In the genomic region with DNA sequence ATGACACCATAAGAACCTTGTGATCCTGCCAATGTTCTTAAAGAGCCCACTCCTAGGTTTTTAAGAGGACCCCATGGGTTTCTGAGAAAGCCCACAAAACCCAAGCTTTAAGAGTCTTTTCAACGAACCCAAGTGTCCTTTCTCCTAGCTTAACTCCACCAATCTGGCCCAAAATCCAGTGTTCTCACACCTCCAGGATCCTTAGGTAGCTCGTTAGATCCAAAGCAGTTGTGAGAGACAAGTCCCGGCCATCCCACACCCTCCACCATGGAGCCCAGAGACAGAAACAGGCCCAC, we compare ENCODE assay signal across 8 cellular contexts. TPM values are rescaled to one million over a fixed set of nuclear protein-coding genes. Genes with fewer than 3 reads are reported as not detected.
DNase-seq lines count a peak whose midpoint lies in the region; ATAC-seq, FAIRE-seq and TF ChIP-seq lines count a peak whose summit lies in the region.

No MANE protein-coding gene starts in this region.

- TF ChIP-seq CTCF in C4-2B (conservative IDR thresholded peaks at IDR 0.05) (no peak), coronary artery (IDR thresholded peaks at IDR 0.05) (no peak), neural progenitor cell (IDR thresholded peaks at IDR 0.05) (no peak)

- peak overlapping the region; percentile 90 for H3K4me3 Mint-ChIP-seq in neural progenitor cell

- H3K9me3 ChIP-seq in MG63 = no peaks in the 10 kb centered on the region
- no peaks in the 10 kb centered on the region for H3K9me3 ChIP-seq in neural progenitor cell (ENCODE audit: low read depth)

- peaks cover 4% of the 10 kb centered on the region for H3K27me3 Mint-ChIP-seq in neural progenitor cell (ENCODE audit: insufficient read depth, low read depth)

- H2AFZ ChIP-seq in neural progenitor cell (replicated peaks) = no peak overlapping the region

- no peak overlapping the region for H3K4me2 ChIP-seq in neural progenitor cell

- peaks cover 18% of the 10 kb centered on the region for H4K20me1 ChIP-seq in neural progenitor cell (ENCODE audit: low read depth)

- no peak overlapping the region for H3K27ac Mint-ChIP-seq in neural progenitor cell

- no peak overlapping the region for H3K9ac ChIP-seq in neural progenitor cell

- TF ChIP-seq POLR2A in GM18505 (IDR thresholded peaks at IDR 0.05; ENCODE audit: borderline replicate concordance, extremely low read depth, insufficient read depth, insufficient read length) = no peak

- DNase-seq in MG63 (no peak), coronary artery (ENCODE audit: low spot score) (no peak), neural progenitor cell (ENCODE audit: low spot score) (no peak), HTR-8/SVneo (ENCODE audit: insufficient read length, low spot score) (no peak)

- H3K36me3 Mint-ChIP-seq in neural progenitor cell = peaks cover 22% of the 10 kb centered on the region

- H3K27ac ChIP-seq in C4-2B (peak overlapping the region; percentile 94; the same call in 1 of the 2 replicates), coronary artery (peak overlapping the region; percentile 97 to 98), neural progenitor cell (no peak overlapping the region)

- no peaks in the 10 kb centered on the region for H3K9me3 Mint-ChIP-seq in neural progenitor cell

- no peaks in the 10 kb centered on the region for H3K27me3 ChIP-seq in MG63
- H3K27me3 ChIP-seq in neural progenitor cell = no peaks in the 10 kb centered on the region

- peaks cover 49% of the 10 kb centered on the region for H3K36me3 ChIP-seq in MG63
- H3K36me3 ChIP-seq in neural progenitor cell = no peaks in the 10 kb centered on the region

- ATAC-seq in HG02970 (IDR thresholded peaks at IDR 0.05; ENCODE audit: low FRiP score, unreplicated experiment) = no peak
- ATAC-seq in GM18870 (IDR thresholded peaks at IDR 0.05; ENCODE audit: unreplicated experiment) = no peak
- ATAC-seq in GM18505 (IDR thresholded peaks at IDR 0.05; ENCODE audit: unreplicated experiment) = no peak

- H3K4me3 ChIP-seq in MG63 (peak overlapping the region; percentile 70), coronary artery (peak overlapping the region; percentile 89), neural progenitor cell (no peak overlapping the region)

- H3K4me1 ChIP-seq in neural progenitor cell = peaks cover 5% of the 10 kb centered on the region

- peaks cover 28% of the 10 kb centered on the region for H3F3A ChIP-seq in neural progenitor cell (ENCODE audit: low read depth)

- FAIRE-seq in HTR-8/SVneo (lab: Jason Lieb, UNC) = no peak

- peaks cover 17% of the 10 kb centered on the region for H3K79me2 ChIP-seq in neural progenitor cell (ENCODE audit: low read depth)

- peaks cover 19% of the 10 kb centered on the region for H3K4me1 Mint-ChIP-seq in neural progenitor cell

RNA-seq across cellular contexts. Expression of gene DENND4B, which starts 1.7 kb away (rescaled TPM):
- 7.7 and 9.3 TPM in 2 replicates for total RNA-seq in MG63 (2014; rRNA removed; shearing (Covaris generic); ENCODE audit: low replicate concordance)
- total RNA-seq in neural progenitor cell (ENCODE audit: low replicate concordance) = 2.7 and 11.6 TPM in 2 replicates

RNA-seq across cellular contexts. Expression of gene CRTC2, which starts 13.6 kb away (rescaled TPM):
- total RNA-seq in MG63 (2014; rRNA removed; shearing (Covaris generic); ENCODE audit: low replicate concordance) = 0.96 and 3.6 TPM in 2 replicates
- 6.7 and 14.2 TPM in 2 replicates for total RNA-seq in neural progenitor cell (ENCODE audit: low replicate concordance)

RNA-seq across cellular contexts. Expression of gene SLC39A1, which starts 18.6 kb away (rescaled TPM):
- 154 and 223 TPM in 2 replicates for total RNA-seq in MG63 (2014; rRNA removed; shearing (Covaris generic); ENCODE audit: low replicate concordance)
- total RNA-seq in neural progenitor cell (ENCODE audit: low replicate concordance) = 73.2 and 131 TPM in 2 replicates

RNA-seq across cellular contexts. Expression of gene GATAD2B, which starts 22.0 kb away (rescaled TPM):
- total RNA-seq in MG63 (2014; rRNA removed; shearing (Covaris generic); ENCODE audit: low replicate concordance) = 5.9 and 7.4 TPM in 2 replicates
- 14.8 and 16.8 TPM in 2 replicates for total RNA-seq in neural progenitor cell (ENCODE audit: low replicate concordance)

RNA-seq across cellular contexts. Expression of gene CREB3L4, which starts 22.9 kb away (rescaled TPM):
- 12.8 and 35.3 TPM in 2 replicates for total RNA-seq in MG63 (2014; rRNA removed; shearing (Covaris generic); ENCODE audit: low replicate concordance)
- total RNA-seq in neural progenitor cell (ENCODE audit: low replicate concordance) = 33.8 and 39.7 TPM in 2 replicates
